ENCODE assay signal across 19 cellular contexts in genomic region chr3:162437480-162437879, GRCh38.
DNase-seq lines count a peak whose midpoint lies in the region; ATAC-seq and TF ChIP-seq lines count a peak whose summit lies in the region.
"Had no signal": no experiment of that assay in that cellular context is flagged by ENCODE, and none has a peak within 500 bp of the region (broad histone marks: within the 10 kb centered on the region; RNA-seq: fewer than 3 reads in every experiment).

No MANE protein-coding gene starts in this region.

- in situ Hi-C loops in GM23248 (cut with MboI) (no loop called here), brain microvascular endothelial cell (cut with HindIII; ENCODE audit: low pct_ligation_motif_present, low sequenced_read_pairs) (no loop called here)

- H3K4me3 Mint-ChIP-seq in natural killer cell treated with Interleukin-12 subunit alpha and Interleukin-12 subunit beta and Interleukin-15 and Interleukin-18, amount 100 ng/mL, for 72 hours = no peak overlapping the region
- H3K4me3 Mint-ChIP-seq: H9 had no signal

- H3K79me2 ChIP-seq in GM23248 (ENCODE audit: insufficient read depth) (no peaks in the 10 kb centered on the region), osteoblast (ENCODE audit: insufficient read depth, low read length) (no peaks in the 10 kb centered on the region)

- no peaks in the 10 kb centered on the region for H3K27me3 Mint-ChIP-seq in natural killer cell treated with Interleukin-12 subunit alpha and Interleukin-12 subunit beta and Interleukin-15 and Interleukin-18, amount 100 ng/mL, for 72 hours

- H3K4me3 ChIP-seq in GM23248 (no peak overlapping the region), brain microvascular endothelial cell (ENCODE audit: low read depth, low read length) (no peak overlapping the region), osteoblast (ENCODE audit: insufficient read depth, low read length) (no peak overlapping the region)
- H3K4me3 ChIP-seq: thoracic aorta had no signal

- peaks cover 20% of the 10 kb centered on the region for H3K9me3 Mint-ChIP-seq in natural killer cell treated with Interleukin-12 subunit alpha and Interleukin-12 subunit beta and Interleukin-15 and Interleukin-18, amount 100 ng/mL, for 72 hours

- H2AFZ ChIP-seq in GM23248 (peak overlapping the region; percentile 45; the same call in 1 of the 2 replicates), osteoblast (ENCODE audit: low read length) (peak overlapping the region; percentile 61)

- TF ChIP-seq CTCF in brain microvascular endothelial cell (IDR thresholded peaks at IDR 0.05; ENCODE audit: low read depth, low read length, missing control alignments) (no peak), osteoblast (IDR thresholded peaks at IDR 0.05; ENCODE audit: extremely low read depth, low read depth, low read length) (no peak)

- H3K4me1 ChIP-seq in GM23248 (ENCODE audit: insufficient read depth) (no peaks in the 10 kb centered on the region), osteoblast (ENCODE audit: insufficient read depth, low read length) (no peaks in the 10 kb centered on the region)

- DNase-seq in GM23248 = peak; percentile 8
- peak; percentile 2 for DNase-seq in NCI-H226
- peak; percentile 89 for DNase-seq in brain microvascular endothelial cell
- DNase-seq in osteoblast (ENCODE audit: insufficient read length, low spot score, missing footprints) = no peak
- DNase-seq in natural killer cell treated with Interleukin-12 subunit alpha and Interleukin-12 subunit beta and Interleukin-15 and Interleukin-18, amount 100 ng/mL, for 72 hours (ENCODE audit: low spot score) = no peak
- no peak for DNase-seq in DMS53 treated with DMSO at 0.1 percent for 48 hours (lab: John Stamatoyannopoulos, UW; ENCODE audit: unreplicated experiment)
- DNase-seq: activated CD4-positive, alpha-beta T cell treated with anti-CD3 and anti-CD28 coated beads, Interleukin-2, amount 50 U/mL, for 48 hours; activated naive CD4-positive, alpha-beta T cell; AML-193; amygdala; H9; NCI-H2029 treated with DMSO at 0.1 percent for 48 hours; NCI-H446 treated with DMSO at 0.1 percent for 48 hours; Right ventricle myocardium superior had no signal

- H3K27ac Mint-ChIP-seq in natural killer cell treated with Interleukin-12 subunit alpha and Interleukin-12 subunit beta and Interleukin-15 and Interleukin-18, amount 100 ng/mL, for 72 hours = no peak overlapping the region
- H3K27ac Mint-ChIP-seq: H9 had no signal

- H3K36me3 Mint-ChIP-seq in natural killer cell treated with Interleukin-12 subunit alpha and Interleukin-12 subunit beta and Interleukin-15 and Interleukin-18, amount 100 ng/mL, for 72 hours = no peaks in the 10 kb centered on the region

- no peaks in the 10 kb centered on the region for H3K27me3 ChIP-seq in GM23248 (replicated peaks; ENCODE audit: insufficient read depth)
- no peaks in the 10 kb centered on the region for H3K27me3 ChIP-seq in brain microvascular endothelial cell (replicated peaks)
- H3K27me3 ChIP-seq in osteoblast (ENCODE audit: insufficient read depth, low read length) = no peaks in the 10 kb centered on the region
- H3K27me3 ChIP-seq: neutrophil had no signal

- H3F3A ChIP-seq in GM23248 (ENCODE audit: insufficient read depth) = no peaks in the 10 kb centered on the region

- no peak overlapping the region for H3K27ac ChIP-seq in GM23248
- peak overlapping the region; percentile 54 for H3K27ac ChIP-seq in brain microvascular endothelial cell
- H3K27ac ChIP-seq in osteoblast (ENCODE audit: low read depth, low read length) = no peak overlapping the region
- H3K27ac ChIP-seq: neutrophil, thoracic aorta, VCaP had no signal

- H4K20me1 ChIP-seq in GM23248 (ENCODE audit: insufficient read depth) = no peaks in the 10 kb centered on the region
- H4K20me1 ChIP-seq in osteoblast (ENCODE audit: insufficient read depth, low read length) = no peaks in the 10 kb centered on the region

- no peak for ATAC-seq in natural killer cell treated with Interleukin-12 subunit alpha and Interleukin-12 subunit beta and Interleukin-15 and Interleukin-18, amount 100 ng/mL, for 72 hours
- no peak for ATAC-seq in HG03280 (IDR thresholded peaks at IDR 0.05; ENCODE audit: unreplicated experiment)
- ATAC-seq: HepG2 had no signal

- H3K9me2 ChIP-seq in GM23248 (ENCODE audit: insufficient read depth) = no peaks in the 10 kb centered on the region

- no peaks in the 10 kb centered on the region for H3K4me1 Mint-ChIP-seq in natural killer cell treated with Interleukin-12 subunit alpha and Interleukin-12 subunit beta and Interleukin-15 and Interleukin-18, amount 100 ng/mL, for 72 hours (ENCODE audit: low read depth in 2 of 2)
- H3K4me1 Mint-ChIP-seq: H9 had no signal

- H3K9ac ChIP-seq in GM23248 = no peak overlapping the region

- H3K36me3 ChIP-seq in GM23248 (ENCODE audit: low read depth) (no peaks in the 10 kb centered on the region), brain microvascular endothelial cell (replicated peaks) (no peaks in the 10 kb centered on the region), osteoblast (ENCODE audit: insufficient read depth, low read length) (no peaks in the 10 kb centered on the region)
- H3K36me3 ChIP-seq: neutrophil, thoracic aorta had no signal

- 55 to 57% methylated on average over 3 of the region's 3 CpGs for WGBS in GM23248 (ENCODE audit: low coverage in 1 of 2, low lambda C conversion rate in 2 of 2, missing lambda C conversion rate in 2 of 2), 2 experiments

- H3K9me3 ChIP-seq in GM23248 (ENCODE audit: low read depth) = no peaks in the 10 kb centered on the region
- no peaks in the 10 kb centered on the region for H3K9me3 ChIP-seq in osteoblast (ENCODE audit: low read depth, low read length)
- H3K9me3 ChIP-seq: neutrophil, thoracic aorta had no signal

- H3K4me2 ChIP-seq in GM23248 (ENCODE audit: unreplicated experiment) (no peak overlapping the region), osteoblast (ENCODE audit: insufficient read depth, low read length) (no peak overlapping the region)

Comparison
In these comparisons a context has a peak if more than half of its experiments do, and no peak if none do; other contexts are left out.
1. DNase-seq: peak in GM23248 (single experiment), NCI-H226 (single experiment) and brain microvascular endothelial cell (single experiment); none in osteoblast (single experiment), natural killer cell treated with Interleukin-12 subunit alpha and Interleukin-12 subunit beta and Interleukin-15 and Interleukin-18, amount 100 ng/mL, for 72 hours (single experiment) and DMS53 treated with DMSO at 0.1 percent for 48 hours (single experiment).